20 cellular contexts compared by ENCODE assay signal in genomic region chr4:174626310-174627022, GRCh38.
DNase-seq lines count a peak whose midpoint lies in the region; ATAC-seq, FAIRE-seq and TF ChIP-seq lines count a peak whose summit lies in the region.
"Had no signal": no experiment of that assay in that cellular context is flagged by ENCODE, and none has a peak within 500 bp of the region (broad histone marks: within the 10 kb centered on the region; RNA-seq: fewer than 3 reads in every experiment).

No MANE protein-coding gene starts in this region.

- H3K4me3 Mint-ChIP-seq in H9 = no peak overlapping the region
- H3K4me3 Mint-ChIP-seq: CD4-positive, alpha-beta T cell had no signal

- H3K56ac ChIP-seq in H9 (ENCODE audit: insufficient read length, low read depth, low read length) = no peak overlapping the region

- in situ Hi-C loops in ACHN (cut with HindIII; ENCODE audit: low pct_ligation_motif_present, low pct_unique_long_range_greater_than_20kb, low sequenced_read_pairs) = no loop called here

- H3K4me1 Mint-ChIP-seq in H9 = peaks cover 4 to 8% of the 10 kb centered on the region in 2 experiments; a peak in 3 of 4 replicates

- no peaks in the 10 kb centered on the region for H3K79me1 ChIP-seq in H9 (ENCODE audit: insufficient read depth, low read depth, low read length, poor library complexity, severe bottlenecking)

- H3K4me3 ChIP-seq in body of pancreas (no peak overlapping the region), pancreas (no peak overlapping the region)

- H4K8ac ChIP-seq in H9 (replicated peaks; ENCODE audit: insufficient read length, low read depth, low read length) = no peak overlapping the region

- H3K27me3 Mint-ChIP-seq in H9 (ENCODE audit: low read depth) = no peaks in the 10 kb centered on the region
- H3K27me3 Mint-ChIP-seq: CD4-positive, alpha-beta T cell had no signal

- H2AK5ac ChIP-seq in H9 (ENCODE audit: insufficient read length, low read length) = no peak overlapping the region

- no peaks in the 10 kb centered on the region for H3K9me3 Mint-ChIP-seq in H9

- no peak overlapping the region for H3K4me2 ChIP-seq in H9 (ENCODE audit: insufficient read depth, insufficient read length, low read length)

- H3K36me3 Mint-ChIP-seq in H9 (ENCODE audit: insufficient read depth in 1 of 3, low read depth in 3 of 3) = no peaks in the 10 kb centered on the region; a peak in 1 of 7 replicates

- H2BK12ac ChIP-seq in H9 (ENCODE audit: insufficient read length, low read depth, low read length) = no peak overlapping the region

- intact Hi-C loops in body of pancreas (cut with DNase I) (no loop called here), pancreas (cut with DNase I) (no loop called here)

- no peak for TF ChIP-seq POLR2A in body of pancreas (IDR thresholded peaks at IDR 0.05)

- ATAC-seq in GM18498 (IDR thresholded peaks at IDR 0.05; ENCODE audit: unreplicated experiment) = peak; percentile 58
- ATAC-seq in HG03354 (IDR thresholded peaks at IDR 0.05; ENCODE audit: poor library complexity, severe bottlenecking, unreplicated experiment) = peak; percentile 52
- ATAC-seq in body of pancreas = peak; percentile 70
- ATAC-seq in pancreas = peak; percentile 78 to 97 (median 90)
- ATAC-seq: PC-3 had no signal

- no peak overlapping the region for H3K18ac ChIP-seq in H9 (ENCODE audit: insufficient read length, low read depth, low read length)

- H3K79me2 ChIP-seq in H9 (ENCODE audit: insufficient read depth, low read length) = no peaks in the 10 kb centered on the region

- H4K5ac ChIP-seq in H9 (ENCODE audit: insufficient read length, low read depth, low read length) = no peak overlapping the region

- H4K20me1 ChIP-seq in H9 (ENCODE audit: control insufficient read depth, insufficient read depth, insufficient read length) = no peaks in the 10 kb centered on the region

- no peak overlapping the region for H2AFZ ChIP-seq in H9 (ENCODE audit: low read length)

- H3K27ac ChIP-seq in body of pancreas (peak overlapping the region in 1 of 4 donors; percentile 25), pancreas (peak overlapping the region in 2 of 4 donors; percentile 25 to 60), H9 (ENCODE audit: insufficient read length, low read depth, low read length) (no peak overlapping the region)

- no peak overlapping the region for H3T11ph ChIP-seq in H9 (ENCODE audit: low read length)

- H2BK15ac ChIP-seq in H9 (ENCODE audit: low read depth, low read length) = no peak overlapping the region

- no peak overlapping the region for H4K91ac ChIP-seq in H9 (ENCODE audit: insufficient read length, low read depth, low read length)

- TF ChIP-seq CTCF in body of pancreas (IDR thresholded peaks at IDR 0.05) (no peak), pancreas (IDR thresholded peaks at IDR 0.05) (no peak), H9 (conservative IDR thresholded peaks at IDR 0.05) (no peak)

- no peaks in the 10 kb centered on the region for H3K36me3 ChIP-seq in body of pancreas (replicated peaks in 1 of 2; ENCODE audit: insufficient read depth in 1 of 2, low read depth in 2 of 2)
- no peaks in the 10 kb centered on the region for H3K36me3 ChIP-seq in pancreas

- H2BK120ac ChIP-seq in H9 (ENCODE audit: low read depth, low read length, poor library complexity, severe bottlenecking) = no peak overlapping the region

- H3K14ac ChIP-seq in H9 (ENCODE audit: insufficient read depth, low read length) = no peak overlapping the region

- H3K23ac ChIP-seq in H9 (ENCODE audit: insufficient read length, low read depth, low read length) = no peak overlapping the region

- H2BK20ac ChIP-seq in H9 (ENCODE audit: low read depth, low read length, poor library complexity, severe bottlenecking) = no peak overlapping the region

- no peak overlapping the region for H3K9ac ChIP-seq in H9 (ENCODE audit: extremely low read depth, insufficient read length, low read length)

- H3K4me1 ChIP-seq in body of pancreas (peaks cover 11% of the 10 kb centered on the region), pancreas (peaks cover 3 to 15% (median 15%) of the 10 kb centered on the region in 3 donors), H9 (ENCODE audit: insufficient read depth, low read length) (no peaks in the 10 kb centered on the region)

- no peak for FAIRE-seq in pancreas (lab: Jason Lieb, UNC)
- FAIRE-seq: A204.1 had no signal

- no peaks in the 10 kb centered on the region for H3K27me3 ChIP-seq in body of pancreas
- H3K27me3 ChIP-seq in pancreas = no peaks in the 10 kb centered on the region
- H3K27me3 ChIP-seq in H9 (ENCODE audit: insufficient read depth, low read length) = no peaks in the 10 kb centered on the region

- no peaks in the 10 kb centered on the region for H3K23me2 ChIP-seq in H9 (ENCODE audit: insufficient read length, low read depth, low read length, poor library complexity, severe bottlenecking)

- H3K9me3 ChIP-seq in body of pancreas (no peaks in the 10 kb centered on the region), pancreas (no peaks in the 10 kb centered on the region), H9 (ENCODE audit: control insufficient read depth, low read depth, low read length) (no peaks in the 10 kb centered on the region)

- no peak overlapping the region for H2BK5ac ChIP-seq in H9 (ENCODE audit: insufficient read length, low read length)

- 24 to 26% methylated on average over 1 of the region's 1 CpG for WGBS in body of pancreas, 2 donors
- 15 to 28% methylated on average over 1 of the region's 1 CpG for WGBS in pancreas, 2 donors
- WGBS in H9 (ENCODE audit: extremely low coverage, insufficient read length, low lambda C conversion rate) = no CpG with 5 or more reads among the region's 1 CpG

- DNase-seq in body of pancreas = no peak
- no peak for DNase-seq in pancreas
- no peak for DNase-seq in activated CD8-positive, alpha-beta memory T cell treated with anti-CD3 and anti-CD28 coated beads for 24 hours
- DNase-seq in NOMO-1 treated with dmso at 0.1 percent for 144 hours (lab: John Stamatoyannopoulos, UW; ENCODE audit: unreplicated experiment) = no peak
- no peak for DNase-seq in H9
- DNase-seq in ACHN = no peak
- DNase-seq: CD4-positive, alpha-beta T cell; GF-D8; H7; NCI-H1105 treated with DMSO at 0.1 percent for 48 hours; NCI-H1694 treated with DMSO at 0.1 percent for 48 hours; NCI-H2107; NCI-H510A treated with DMSO at 0.1 percent for 48 hours; NCI-H774; PC-3; RPMI8226; SIG-M5 had no signal

- H3K4ac ChIP-seq in H9 (ENCODE audit: low read depth, low read length) = no peak overlapping the region

- H3K27ac Mint-ChIP-seq in H9 = no peak overlapping the region
- H3K27ac Mint-ChIP-seq: CD4-positive, alpha-beta T cell had no signal
